ENCODE assay signal across 12 cellular contexts in genomic region chr3:108125151-108125540, GRCh38. TPM values are rescaled to one million over a fixed set of nuclear protein-coding genes. Genes with fewer than 3 reads are reported as not detected.
DNase-seq lines count a peak whose midpoint lies in the region; FAIRE-seq and TF ChIP-seq lines count a peak whose summit lies in the region.
"Had no signal": no experiment of that assay in that cellular context is flagged by ENCODE, and none has a peak within 500 bp of the region (broad histone marks: within the 10 kb centered on the region; RNA-seq: fewer than 3 reads in every experiment).

No MANE protein-coding gene starts in this region.

- H3K4me2 ChIP-seq in OCI-LY1 (ENCODE audit: low read length): peak overlapping the region; percentile 94

- H3K9me2 ChIP-seq in OCI-LY1 (ENCODE audit: low read depth, low read length): no peaks in the 10 kb centered on the region

- no peak for TF ChIP-seq CTCF in OCI-LY1 (IDR thresholded peaks at IDR 0.05; ENCODE audit: low read length)

- H4K20me1 ChIP-seq in OCI-LY1 (ENCODE audit: insufficient read depth, low read length): no peaks in the 10 kb centered on the region

- WGBS in thymus: 16% methylated on average over 4 of the region's 4 CpGs

- peaks cover 39% of the 10 kb centered on the region for H3K36me3 Mint-ChIP-seq in activated naive CD4-positive, alpha-beta T cell treated with anti-CD3 and anti-CD28 coated beads, Interleukin-2, amount 10 ng/mL, durations not matched to agents 7 days and 5 days

- H3K27ac ChIP-seq in OCI-LY1 (ENCODE audit: low read depth, low read length, poor library complexity, severe bottlenecking) (peak overlapping the region; percentile 100), thymus (ENCODE audit: low read depth) (peak overlapping the region; percentile 99)
- peak overlapping the region; percentile 95 for H3K27ac ChIP-seq in effector memory CD4-positive, alpha-beta T cell (ENCODE audit: insufficient read depth, low read length, poor library complexity, severe bottlenecking)

- CTCF ChIA-PET in activated naive CD4-positive, alpha-beta T cell treated with anti-CD3 and anti-CD28 coated beads, Interleukin-2, amount 10 ng/mL, durations not matched to agents 7 days and 5 days (lab: Charles Lee): interaction anchor here (0.8 to 1.3 kb wide), 3 partner anchors 98 to 353 kb away, joined by 3 to 4 read pairs (median 3); no protein-coding TSS in a partner anchor

- peak overlapping the region; percentile 99 for H3K27ac Mint-ChIP-seq in activated naive CD4-positive, alpha-beta T cell treated with anti-CD3 and anti-CD28 coated beads, Interleukin-2, amount 10 ng/mL, durations not matched to agents 7 days and 5 days

- H3K9me3 ChIP-seq in OCI-LY1 (ENCODE audit: low read length): no peaks in the 10 kb centered on the region
- no peaks in the 10 kb centered on the region for H3K9me3 ChIP-seq in effector memory CD4-positive, alpha-beta T cell (ENCODE audit: control insufficient read depth, low read length)
- no peaks in the 10 kb centered on the region for H3K9me3 ChIP-seq in thymus (ENCODE audit: control insufficient read depth)

- peaks cover 7% of the 10 kb centered on the region; the same call in 1 of the 2 replicates for H3K79me2 ChIP-seq in OCI-LY1 (ENCODE audit: insufficient read depth, low read length)

- peaks cover 67% of the 10 kb centered on the region for H3K4me1 Mint-ChIP-seq in activated naive CD4-positive, alpha-beta T cell treated with anti-CD3 and anti-CD28 coated beads, Interleukin-2, amount 10 ng/mL, durations not matched to agents 7 days and 5 days

- H2AFZ ChIP-seq in OCI-LY1 (ENCODE audit: low read length): no peak overlapping the region

- peaks cover 70% of the 10 kb centered on the region for H3K4me1 ChIP-seq in OCI-LY1 (ENCODE audit: insufficient read depth, low read length, severe bottlenecking)
- peaks cover 47% of the 10 kb centered on the region for H3K4me1 ChIP-seq in effector memory CD4-positive, alpha-beta T cell (ENCODE audit: control insufficient read depth, insufficient read depth, low read length, poor library complexity, severe bottlenecking)
- peaks cover 24% of the 10 kb centered on the region for H3K4me1 ChIP-seq in thymus (ENCODE audit: control insufficient read depth, insufficient read depth, low read length)

- FAIRE-seq in GM12892 (lab: Jason Lieb, UNC): no peak
- FAIRE-seq: RCC 7860, TTC549 had no signal

- no peaks in the 10 kb centered on the region for H3K27me3 ChIP-seq in OCI-LY1 (ENCODE audit: insufficient read depth, low read length)
- H3K27me3 ChIP-seq in effector memory CD4-positive, alpha-beta T cell (replicated peaks; ENCODE audit: control insufficient read depth, insufficient read depth, low read length, poor library complexity, severe bottlenecking): no peaks in the 10 kb centered on the region
- no peaks in the 10 kb centered on the region for H3K27me3 ChIP-seq in thymus (ENCODE audit: control insufficient read depth, insufficient read depth)

- H3K9ac ChIP-seq in OCI-LY1 (ENCODE audit: low read length): peak overlapping the region; percentile 99

- no peak; the same call in 1 of the 2 replicates for TF ChIP-seq POLR2A in GM12892 (IDR thresholded peaks at IDR 0.05; ENCODE audit: low read depth, low read length)

- peaks cover 11% of the 10 kb centered on the region for H3K27me3 Mint-ChIP-seq in activated naive CD4-positive, alpha-beta T cell treated with anti-CD3 and anti-CD28 coated beads, Interleukin-2, amount 10 ng/mL, durations not matched to agents 7 days and 5 days

- peaks cover 15% of the 10 kb centered on the region for H3K9me3 Mint-ChIP-seq in activated naive CD4-positive, alpha-beta T cell treated with anti-CD3 and anti-CD28 coated beads, Interleukin-2, amount 10 ng/mL, durations not matched to agents 7 days and 5 days

- H3K4me3 Mint-ChIP-seq in activated naive CD4-positive, alpha-beta T cell treated with anti-CD3 and anti-CD28 coated beads, Interleukin-2, amount 10 ng/mL, durations not matched to agents 7 days and 5 days: peak overlapping the region; percentile 95
- H3K4me3 Mint-ChIP-seq: neural crest cell had no signal

- no peak for DNase-seq in activated naive CD4-positive, alpha-beta T cell treated with anti-CD3 and anti-CD28 coated beads, Interleukin-2, amount 10 ng/mL, durations not matched to agents 7 days and 5 days
- DNase-seq in activated naive CD4-positive, alpha-beta T cell (lab: John Stamatoyannopoulos, UW): no peak
- DNase-seq in effector memory CD4-positive, alpha-beta T cell: no peak
- DNase-seq in GM12892 (ENCODE audit: insufficient read length) (no peak), NCI-H2196 treated with DMSO at 0.1 percent for 48 hours (lab: John Stamatoyannopoulos, UW; ENCODE audit: unreplicated experiment) (no peak)
- no peak for DNase-seq in stimulated activated CD4-positive, alpha-beta T cell treated with anti-CD3 and anti-CD28 coated beads, Interleukin-2, amount 100 ng/mL, for 48 hours
- DNase-seq: GOT3 had no signal

- no peaks in the 10 kb centered on the region for H3F3A ChIP-seq in OCI-LY1 (ENCODE audit: insufficient read depth, low read length)

- H3K36me3 ChIP-seq in OCI-LY1 (ENCODE audit: insufficient read depth, low read length): peaks cover 22% of the 10 kb centered on the region; the same call in 1 of the 2 replicates
- no peaks in the 10 kb centered on the region for H3K36me3 ChIP-seq in effector memory CD4-positive, alpha-beta T cell (ENCODE audit: control insufficient read depth, insufficient read depth, low read length)
- H3K36me3 ChIP-seq in thymus (ENCODE audit: control insufficient read depth, insufficient read depth): peaks cover 4% of the 10 kb centered on the region

- H3K4me3 ChIP-seq in OCI-LY1 (ENCODE audit: low read depth, low read length, poor library complexity, severe bottlenecking) (peak overlapping the region; percentile 75), thymus (ENCODE audit: low read length) (peak overlapping the region; percentile 49)
- peak overlapping the region; percentile 44 for H3K4me3 ChIP-seq in effector memory CD4-positive, alpha-beta T cell (ENCODE audit: insufficient read depth, low read depth, low read length, poor library complexity, severe bottlenecking)

RNA-seq across cellular contexts. Expression of gene CD47, which starts 34.3 kb away (rescaled TPM):
- 65.8 TPM for polyA plus RNA-seq in thymus
- 120 TPM for polyA plus RNA-seq in GM12892 (2012; ENCODE audit: missing spikeins)
